ENCODE assay signal across 2 cellular contexts in the genomic region with DNA sequence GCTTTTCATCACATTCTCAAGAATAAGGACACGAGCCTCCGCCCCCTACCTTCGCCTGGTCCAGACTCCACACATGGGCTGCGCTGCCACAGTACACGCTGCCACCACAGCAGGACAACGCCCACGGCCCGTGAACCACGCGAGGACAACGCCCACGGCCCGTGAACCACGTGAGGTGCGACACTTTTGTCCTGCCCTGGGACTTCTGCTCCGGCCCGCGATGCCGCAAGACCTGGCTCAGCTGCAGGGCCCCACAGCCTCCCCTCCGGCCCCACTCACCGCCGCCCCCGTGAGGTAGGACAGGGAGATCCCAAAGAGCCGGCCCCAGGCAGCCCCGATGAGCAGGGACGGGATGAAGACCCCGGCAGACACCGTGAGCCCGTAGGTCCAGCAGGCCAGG.
TF ChIP-seq lines count a peak whose summit lies in the region.

No MANE protein-coding gene starts in this region.

TF ChIP-seq in HCT116, 20 proteins besides CTCF, POLR2A, EP300 and RAD21:
- no peak for TF ChIP-seq ZNF274 (IDR thresholded peaks at IDR 0.05; ENCODE audit: low read depth, low read length)
- TF ChIP-seq EZH2phosphoT487 (IDR thresholded peaks at IDR 0.05; ENCODE audit: borderline replicate concordance), result no peak
- TF ChIP-seq EZH2 (IDR thresholded peaks at IDR 0.05), result no peak
- no peak for TF ChIP-seq POLR2AphosphoS5 (IDR thresholded peaks at IDR 0.05; ENCODE audit: low read depth, low read length)
- no peak for TF ChIP-seq FOSL1 (IDR thresholded peaks at IDR 0.05; ENCODE audit: low read depth)
- no peak for TF ChIP-seq ATF3 (IDR thresholded peaks at IDR 0.05)
- TF ChIP-seq TCF7L2 (IDR thresholded peaks at IDR 0.05; ENCODE audit: borderline replicate concordance, extremely low read depth, insufficient read depth, insufficient read length), result no peak
- TF ChIP-seq CBX3 (IDR thresholded peaks at IDR 0.05; ENCODE audit: low read depth), result no peak
- no peak for TF ChIP-seq JUND (IDR thresholded peaks at IDR 0.05)
- TF ChIP-seq YY1 (IDR thresholded peaks at IDR 0.05; ENCODE audit: extremely low read depth, insufficient replicate concordance, low read depth, low read length), result no peak
- TF ChIP-seq ZFX (IDR thresholded peaks at IDR 0.05), result no peak
- no peak for TF ChIP-seq ELF1 (IDR thresholded peaks at IDR 0.05; ENCODE audit: borderline replicate concordance, low read depth)
- TF ChIP-seq SIN3A (IDR thresholded peaks at IDR 0.05; ENCODE audit: low read depth), result no peak
- no peak for TF ChIP-seq ZBTB33 (IDR thresholded peaks at IDR 0.05; ENCODE audit: extremely low read depth, insufficient replicate concordance, low read length)
- no peak for TF ChIP-seq SP1 (IDR thresholded peaks at IDR 0.05; ENCODE audit: low read depth)
- no peak for TF ChIP-seq REST (IDR thresholded peaks at IDR 0.05; ENCODE audit: low read depth)
- no peak for TF ChIP-seq EGR1 (IDR thresholded peaks at IDR 0.05; ENCODE audit: low read depth)
TF ChIP-seq in HCT116: peak in this region for 0.

TF ChIP-seq in K562, 482 proteins besides CTCF, POLR2A, EP300 and RAD21:
- no peak for TF ChIP-seq SLC30A9 (CRISPR knock-in tag; IDR thresholded peaks at IDR 0.05)
- no peak for TF ChIP-seq ARNT (IDR thresholded peaks at IDR 0.05)
- TF ChIP-seq ZNF699 (CRISPR knock-in tag; IDR thresholded peaks at IDR 0.05; ENCODE audit: insufficient replicate concordance), result no peak
- peak; percentile 44; the same call in 1 of the 2 replicates for TF ChIP-seq EGR1 (conservative IDR thresholded peaks at IDR 0.05)
- TF ChIP-seq EZH2 (IDR thresholded peaks at IDR 0.05; ENCODE audit: borderline replicate concordance, low read depth, low read length), result no peak
- no peak for TF ChIP-seq NR1H2 (CRISPR knock-in tag; IDR thresholded peaks at IDR 0.05)
- TF ChIP-seq ZNF445 (CRISPR knock-in tag; IDR thresholded peaks at IDR 0.05; ENCODE audit: low read depth), result no peak
- TF ChIP-seq RBM39 (optimal IDR thresholded peaks at IDR 0.05; ENCODE audit: low read depth, low read length), result no peak
- peak; percentile 77; the same call in 1 of the 2 replicates for TF ChIP-seq ZBTB33 (CRISPR knock-in tag; IDR thresholded peaks at IDR 0.05)
TF ChIP-seq in K562: peak in this region for 2.
